12 cellular contexts compared by ENCODE assay signal in the genomic region with DNA sequence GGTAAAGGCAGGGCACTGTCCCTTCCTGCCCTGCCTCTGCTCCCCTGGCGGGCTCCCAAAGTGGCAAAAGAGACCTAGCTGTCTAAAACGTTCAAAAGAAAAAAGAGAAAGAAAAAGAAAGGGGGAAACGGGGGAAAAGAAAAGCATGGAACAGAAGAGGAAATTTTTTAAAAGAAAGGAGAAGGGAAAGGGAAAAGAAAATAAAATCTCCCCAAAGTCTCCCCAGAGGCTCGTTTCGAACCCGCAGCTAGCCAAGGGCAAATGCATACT. TPM values are rescaled to one million over a fixed set of nuclear protein-coding genes. Genes with fewer than 3 reads are reported as not detected.
A peak's percentile ranks its signal among the peaks of the same experiment; 100 is the strongest.
DNase-seq lines count a peak whose midpoint lies in the region; ATAC-seq and TF ChIP-seq lines count a peak whose summit lies in the region.
"Had no signal": no experiment of that assay in that cellular context is flagged by ENCODE, and none has a peak within 500 bp of the region (broad histone marks: within the 10 kb centered on the region; RNA-seq: fewer than 3 reads in every experiment).

No MANE protein-coding gene starts in this region.

- H3K9me3 ChIP-seq in iPS-20b (ENCODE audit: insufficient read depth, low read depth, low read length) (peaks cover 6% of the 10 kb centered on the region), smooth muscle cell (replicated peaks; ENCODE audit: low read depth) (no peaks in the 10 kb centered on the region)

- H2AFZ ChIP-seq in smooth muscle cell (ENCODE audit: low read depth), result peak overlapping the region; percentile 82

- no peak for ATAC-seq in GM18505 (IDR thresholded peaks at IDR 0.05; ENCODE audit: unreplicated experiment)
- ATAC-seq in HG03175 (IDR thresholded peaks at IDR 0.05; ENCODE audit: unreplicated experiment), result no peak

- H4K20me1 ChIP-seq in smooth muscle cell (ENCODE audit: low read depth), result no peaks in the 10 kb centered on the region

- in situ Hi-C loops in astrocyte of the spinal cord (cut with HindIII; ENCODE audit: low sequenced_read_pairs), result no loop called here

- 8% methylated on average over 6 of the region's 6 CpGs for WGBS in smooth muscle cell (ENCODE audit: low lambda C conversion rate)

- H3K4me2 ChIP-seq in smooth muscle cell, result peak overlapping the region; percentile 86

- TF ChIP-seq CTCF in astrocyte of the spinal cord (IDR thresholded peaks at IDR 0.05; ENCODE audit: low read depth, low read length) (no peak), smooth muscle cell (IDR thresholded peaks at IDR 0.05; ENCODE audit: borderline replicate concordance, insufficient read depth, poor library complexity, severe bottlenecking) (no peak)

- H3K36me3 ChIP-seq in H7 (replicated peaks; ENCODE audit: control insufficient read depth, insufficient read depth, low read length), result no peaks in the 10 kb centered on the region
- no peaks in the 10 kb centered on the region for H3K36me3 ChIP-seq in iPS-20b (ENCODE audit: insufficient read depth, low read depth, low read length)
- no peaks in the 10 kb centered on the region for H3K36me3 ChIP-seq in smooth muscle cell (ENCODE audit: low read depth)

- no peak for TF ChIP-seq POLR2A in GM18505 (IDR thresholded peaks at IDR 0.05; ENCODE audit: borderline replicate concordance, extremely low read depth, insufficient read depth, insufficient read length)

- no peaks in the 10 kb centered on the region for H3K79me2 ChIP-seq in smooth muscle cell (ENCODE audit: low read depth)

- H3K9ac ChIP-seq in iPS-20b (ENCODE audit: low read depth, low read length) (peak overlapping the region; percentile 71; the same call in 1 of the 2 replicates), smooth muscle cell (ENCODE audit: low read depth) (peak overlapping the region; percentile 24)

- peaks cover 3% of the 10 kb centered on the region for H3F3A ChIP-seq in smooth muscle cell (ENCODE audit: low read depth)

- H3K27ac ChIP-seq in iPS-20b (ENCODE audit: low read length) (no peak overlapping the region), smooth muscle cell (ENCODE audit: low read depth) (no peak overlapping the region)

- H3K4me3 ChIP-seq in H7 (ENCODE audit: insufficient read depth, low read depth, low read length), result peak overlapping the region; percentile 59
- H3K4me3 ChIP-seq in astrocyte of the spinal cord (ENCODE audit: low read depth, low read length), result peak overlapping the region; percentile 37
- H3K4me3 ChIP-seq in iPS-20b (ENCODE audit: low read length), result peak overlapping the region; percentile 80
- H3K4me3 ChIP-seq in smooth muscle cell, result peak overlapping the region; percentile 66

- DNase-seq in H7 (peak; percentile 41), astrocyte of the spinal cord (ENCODE audit: low read depth, low spot score) (no peak), smooth muscle cell (lab: John Stamatoyannopoulos, UW; ENCODE audit: unreplicated experiment) (no peak), OCI-M1 (lab: John Stamatoyannopoulos, UW) (no peak), HuH-7 (ENCODE audit: low spot score) (no peak)
- DNase-seq: activated CD8-positive, alpha-beta memory T cell treated with anti-CD3 and anti-CD28 coated beads, Interleukin-2, amount 50 U/mL, for 4 hours; KBM-7; stimulated activated naive CD4-positive, alpha-beta T cell treated with Interleukin-2 at 50 U/mL for 16 hours had no signal

- H3K4me1 ChIP-seq in iPS-20b (ENCODE audit: insufficient read depth, low read length) (peaks cover 13% of the 10 kb centered on the region; the same call in 1 of the 2 replicates), smooth muscle cell (ENCODE audit: low read depth) (peaks cover 6% of the 10 kb centered on the region)

- H3K27me3 ChIP-seq in H7 (ENCODE audit: control insufficient read depth, insufficient read depth, low read length) (peaks cover 21% of the 10 kb centered on the region), iPS-20b (ENCODE audit: insufficient read depth, low read length) (peaks cover 45% of the 10 kb centered on the region), smooth muscle cell (ENCODE audit: low read depth) (no peaks in the 10 kb centered on the region)

RNA-seq across cellular contexts. Expression of gene FLT1, which starts 37.0 kb away (rescaled TPM):
- 55.3 and 59.4 TPM in 2 replicates for total RNA-seq in H7 (2014; rRNA removed; shearing (Covaris generic))
- total RNA-seq in smooth muscle cell, result 738 and 786 TPM in 2 replicates
- polyA plus RNA-seq in smooth muscle cell, result 329 and 495 TPM in 2 replicates
- total RNA-seq: NCI-H460 had no signal

Comparison
In these comparisons a context has a peak if more than half of its experiments do, and no peak if none do; other contexts are left out.
1. RNA of gene FLT1, which starts 37.0 kb away (total RNA-seq): 738 to 786 TPM in smooth muscle cell; 55.3 to 59.4 TPM in H7; every median in the first group is over 10 times any median in the second.
2. Peak in every context shown above with its lines, with median percentiles within 50 percentile points of each other: H3K4me3 ChIP-seq.